ENCODE assay signal across 22 cellular contexts in the genomic region with DNA sequence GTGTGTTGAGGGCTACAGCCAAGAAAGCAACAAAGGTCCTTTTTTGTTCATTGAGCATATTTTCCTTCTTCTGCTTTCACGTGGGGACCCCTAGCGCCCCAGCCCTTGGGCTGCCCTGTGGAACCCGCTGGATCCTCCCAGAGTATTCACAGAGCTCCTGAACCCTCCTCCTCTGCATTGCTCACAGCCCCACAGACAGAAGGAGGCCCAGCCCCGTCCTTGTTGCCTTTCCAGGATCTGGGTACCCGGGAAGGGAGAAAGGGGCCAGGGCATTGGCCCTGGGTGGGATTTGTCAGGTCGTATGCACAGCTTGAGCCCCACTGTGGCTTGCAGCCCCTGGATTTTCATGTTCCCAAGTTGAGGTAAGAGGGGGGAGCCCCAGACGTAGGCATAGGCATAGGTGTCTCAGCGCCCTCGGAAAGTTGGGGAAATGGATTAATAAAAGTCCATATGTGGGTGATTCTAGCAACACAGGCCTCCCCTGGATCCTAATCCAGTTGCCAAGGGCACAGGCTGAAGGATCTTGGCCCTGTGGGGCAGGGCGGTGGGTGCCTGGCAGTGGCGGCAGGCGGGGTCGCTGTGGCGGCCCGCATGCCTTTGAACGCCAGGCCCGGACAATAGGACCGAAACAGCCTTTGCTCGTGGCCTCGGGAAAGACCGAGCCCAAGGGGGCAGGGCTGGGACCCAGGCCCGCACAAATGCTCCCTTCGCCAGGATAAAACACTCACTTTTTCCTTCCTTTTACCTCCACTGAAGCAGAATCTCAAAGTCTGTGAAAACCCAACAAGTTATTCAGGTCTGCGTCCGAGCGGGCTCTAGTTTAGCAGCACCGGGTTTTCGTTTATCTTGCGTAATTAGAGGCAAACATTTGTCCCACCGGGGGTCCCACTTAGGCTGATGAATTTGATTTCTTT. TPM values are rescaled to one million over a fixed set of nuclear protein-coding genes. Genes with fewer than 3 reads are reported as not detected.
A peak's percentile ranks its signal among the peaks of the same experiment; 100 is the strongest.
DNase-seq lines count a peak whose midpoint lies in the region; ATAC-seq and TF ChIP-seq lines count a peak whose summit lies in the region.
"Had no signal": no experiment of that assay in that cellular context is flagged by ENCODE, and none has a peak within 500 bp of the region (broad histone marks: within the 10 kb centered on the region; RNA-seq: fewer than 3 reads in every experiment).

No MANE protein-coding gene starts in this region.

- ATAC-seq in HG03565 (IDR thresholded peaks at IDR 0.05; ENCODE audit: unreplicated experiment) = no peak
- ATAC-seq: activated CD4-positive, alpha-beta T cell treated with anti-CD3 and anti-CD28 coated beads for 36 hours had no signal

- H3K27ac ChIP-seq in SK-N-MC (peak overlapping the region; percentile 83), skeletal muscle tissue (ENCODE audit: low read depth, low read length) (peak overlapping the region; percentile 97), coronary artery (no peak overlapping the region)
- H3K27ac ChIP-seq: hepatocyte, Peyer's patch had no signal

- H3K4me3 ChIP-seq in SK-N-MC (no peak overlapping the region), iPS-15b (ENCODE audit: low read depth, low read length) (peak overlapping the region; percentile 26), skeletal muscle tissue (ENCODE audit: low read length in 3 of 3) (peak overlapping the region; percentile 65 to 70 (median 70)), coronary artery (no peak overlapping the region)
- H3K4me3 ChIP-seq: hepatocyte had no signal

- peaks cover 4% of the 10 kb centered on the region for H3K36me3 Mint-ChIP-seq in activated naive CD4-positive, alpha-beta T cell treated with anti-CD3 and anti-CD28 coated beads, Interleukin-2, amount 50 U/mL, for 24 hours
- no peaks in the 10 kb centered on the region for H3K36me3 Mint-ChIP-seq in activated naive CD4-positive, alpha-beta T cell treated with anti-CD3 and anti-CD28 coated beads, Interleukin-2, amount 10 ng/mL, durations not matched to agents 7 days and 5 days

- no peaks in the 10 kb centered on the region for H3K4me1 ChIP-seq in iPS-15b (ENCODE audit: control insufficient read depth, insufficient read depth, low read length)
- peaks cover 26 to 65% (median 26%) of the 10 kb centered on the region in 3 donors for H3K4me1 ChIP-seq in skeletal muscle tissue (ENCODE audit: control insufficient read depth in 3 of 3, insufficient read depth in 3 of 3, low read length in 3 of 3)

- H3K36me3 ChIP-seq in SK-N-MC (ENCODE audit: insufficient read depth, low read length) (no peaks in the 10 kb centered on the region), iPS-15b (ENCODE audit: control insufficient read depth, insufficient read depth, low read length) (no peaks in the 10 kb centered on the region), skeletal muscle tissue (ENCODE audit: control insufficient read depth in 3 of 3, insufficient read depth in 3 of 3, low read length in 3 of 3) (no peaks in the 10 kb centered on the region)
- H3K36me3 ChIP-seq: Peyer's patch had no signal

- H3K4me1 Mint-ChIP-seq in activated naive CD4-positive, alpha-beta T cell treated with anti-CD3 and anti-CD28 coated beads, Interleukin-2, amount 50 U/mL, for 24 hours = peaks cover 19% of the 10 kb centered on the region
- peaks cover 14% of the 10 kb centered on the region for H3K4me1 Mint-ChIP-seq in activated naive CD4-positive, alpha-beta T cell treated with anti-CD3 and anti-CD28 coated beads, Interleukin-2, amount 10 ng/mL, durations not matched to agents 7 days and 5 days

- peak overlapping the region; percentile 62 for H3K27ac Mint-ChIP-seq in activated naive CD4-positive, alpha-beta T cell treated with anti-CD3 and anti-CD28 coated beads, Interleukin-2, amount 50 U/mL, for 24 hours
- no peak overlapping the region for H3K27ac Mint-ChIP-seq in activated naive CD4-positive, alpha-beta T cell treated with anti-CD3 and anti-CD28 coated beads, Interleukin-2, amount 10 ng/mL, durations not matched to agents 7 days and 5 days
- H3K27ac Mint-ChIP-seq: activated CD4-positive, alpha-beta T cell treated with anti-CD3 and anti-CD28 coated beads for 36 hours; H9; mesothelial cell of epicardium had no signal

- H3K27me3 Mint-ChIP-seq in activated naive CD4-positive, alpha-beta T cell treated with anti-CD3 and anti-CD28 coated beads, Interleukin-2, amount 50 U/mL, for 24 hours = peaks cover 80% of the 10 kb centered on the region
- peaks cover 100% of the 10 kb centered on the region for H3K27me3 Mint-ChIP-seq in activated naive CD4-positive, alpha-beta T cell treated with anti-CD3 and anti-CD28 coated beads, Interleukin-2, amount 10 ng/mL, durations not matched to agents 7 days and 5 days

- CTCF ChIA-PET in activated naive CD4-positive, alpha-beta T cell treated with anti-CD3 and anti-CD28 coated beads, Interleukin-2, amount 10 ng/mL, durations not matched to agents 7 days and 5 days (lab: Charles Lee) = no interaction called here

- H3K9me3 Mint-ChIP-seq in activated naive CD4-positive, alpha-beta T cell treated with anti-CD3 and anti-CD28 coated beads, Interleukin-2, amount 50 U/mL, for 24 hours = no peaks in the 10 kb centered on the region
- H3K9me3 Mint-ChIP-seq in activated naive CD4-positive, alpha-beta T cell treated with anti-CD3 and anti-CD28 coated beads, Interleukin-2, amount 10 ng/mL, durations not matched to agents 7 days and 5 days = no peaks in the 10 kb centered on the region
- H3K9me3 Mint-ChIP-seq: mesothelial cell of epicardium had no signal

- no peaks in the 10 kb centered on the region for H3K9me3 ChIP-seq in SK-N-MC (ENCODE audit: low read depth, low read length)
- H3K9me3 ChIP-seq in iPS-15b (ENCODE audit: control insufficient read depth, insufficient read depth, low read length) = no peaks in the 10 kb centered on the region
- no peaks in the 10 kb centered on the region for H3K9me3 ChIP-seq in skeletal muscle tissue (ENCODE audit: control insufficient read depth in 3 of 3, low read length in 3 of 3)

- DNase-seq in activated naive CD4-positive, alpha-beta T cell treated with anti-CD3 and anti-CD28 coated beads, Interleukin-2, amount 10 ng/mL, durations not matched to agents 7 days and 5 days = no peak
- DNase-seq in SK-N-MC (ENCODE audit: low read depth, low spot score) (no peak), coronary artery (ENCODE audit: low spot score) (no peak), NCI-H524 treated with DMSO at 0.1 percent for 48 hours (lab: John Stamatoyannopoulos, UW) (no peak)
- DNase-seq: activated CD4-positive, alpha-beta T cell treated with anti-CD3 and anti-CD28 coated beads for 36 hours; amygdala; central memory CD4-positive, alpha-beta T cell; effector CD8-positive, alpha-beta T cell; H9; Karpas-422; NCI-H1417; NCI-H2171; Peyer's patch; retina; stimulated activated naive CD4-positive, alpha-beta T cell treated with Interleukin-2 at 50 U/mL for 16 hours; trophoblast cell had no signal

- no peak overlapping the region for H3K4me3 Mint-ChIP-seq in activated naive CD4-positive, alpha-beta T cell treated with anti-CD3 and anti-CD28 coated beads, Interleukin-2, amount 50 U/mL, for 24 hours
- H3K4me3 Mint-ChIP-seq in activated naive CD4-positive, alpha-beta T cell treated with anti-CD3 and anti-CD28 coated beads, Interleukin-2, amount 10 ng/mL, durations not matched to agents 7 days and 5 days = no peak overlapping the region
- H3K4me3 Mint-ChIP-seq: activated CD4-positive, alpha-beta T cell treated with anti-CD3 and anti-CD28 coated beads for 36 hours; H9; mesothelial cell of epicardium had no signal

- no peak for TF ChIP-seq CTCF in coronary artery (IDR thresholded peaks at IDR 0.05)

- H3K9ac ChIP-seq in SK-N-MC (ENCODE audit: insufficient read length) (no peak overlapping the region), iPS-15b (ENCODE audit: low read depth, low read length) (no peak overlapping the region), skeletal muscle tissue (ENCODE audit: low read depth in 1 of 3, low read length in 3 of 3) (peak overlapping the region; percentile 84 to 97 (median 90))

- H3K27me3 ChIP-seq in iPS-15b (ENCODE audit: control insufficient read depth, insufficient read depth, low read length) (peaks cover 96% of the 10 kb centered on the region), skeletal muscle tissue (ENCODE audit: control insufficient read depth in 3 of 3, insufficient read depth in 3 of 3, low read length in 3 of 3) (peaks cover 27 to 66% (median 39%) of the 10 kb centered on the region in 3 donors)

RNA-seq across cellular contexts. Expression of a gene that starts 3.0 kb away (rescaled TPM):
- 3.7 TPM for total RNA-seq in skeletal muscle tissue
- total RNA-seq: activated CD4-positive, alpha-beta T cell treated with anti-CD3 and anti-CD28 coated beads for 36 hours; H9 had no signal

RNA-seq across cellular contexts. Expression of a gene that starts 7.2 kb away (rescaled TPM):
- total RNA-seq in skeletal muscle tissue = 2.1 TPM
- total RNA-seq: activated CD4-positive, alpha-beta T cell treated with anti-CD3 and anti-CD28 coated beads for 36 hours; H9 had no signal

RNA-seq across cellular contexts. Expression of a gene that starts 9.0 kb away (rescaled TPM):
- total RNA-seq in skeletal muscle tissue = 0.52 TPM
- total RNA-seq: activated CD4-positive, alpha-beta T cell treated with anti-CD3 and anti-CD28 coated beads for 36 hours; H9 had no signal

RNA-seq across cellular contexts. Expression of a gene that starts 18.1 kb away (rescaled TPM):
- total RNA-seq in skeletal muscle tissue = 4.2 TPM
- total RNA-seq: activated CD4-positive, alpha-beta T cell treated with anti-CD3 and anti-CD28 coated beads for 36 hours; H9 had no signal

RNA-seq across cellular contexts. Expression of a gene that starts 26.9 kb away (rescaled TPM):
- total RNA-seq in skeletal muscle tissue = 0.52 TPM
- total RNA-seq: activated CD4-positive, alpha-beta T cell treated with anti-CD3 and anti-CD28 coated beads for 36 hours; H9 had no signal

Comparison
In these comparisons a context has a peak if more than half of its experiments do, and no peak if none do; other contexts are left out.
1. H3K27ac ChIP-seq: peak in SK-N-MC (single experiment) and skeletal muscle tissue (single experiment); none in coronary artery (0 of 2).
2. H3K4me3 ChIP-seq: peak in iPS-15b (single experiment) and skeletal muscle tissue (3 of 3); none in SK-N-MC (single experiment) and coronary artery (single experiment).
3. H3K9ac ChIP-seq: peak in skeletal muscle tissue (3 of 3); none in SK-N-MC (single experiment) and iPS-15b (single experiment).